22 cellular contexts compared by ENCODE assay signal in genomic region chr15:42151736-42152135, GRCh38. TPM values are rescaled to one million over a fixed set of nuclear protein-coding genes. Genes with fewer than 3 reads are reported as not detected.
DNase-seq lines count a peak whose midpoint lies in the region; ATAC-seq, FAIRE-seq and TF ChIP-seq lines count a peak whose summit lies in the region.
"Had no signal": no experiment of that assay in that cellular context is flagged by ENCODE, and none has a peak within 500 bp of the region (broad histone marks: within the 10 kb centered on the region; RNA-seq: fewer than 3 reads in every experiment).

No MANE protein-coding gene starts in this region.

- no peak for TF ChIP-seq POLR2A in endothelial cell of umbilical vein (IDR thresholded peaks at IDR 0.05; ENCODE audit: low read depth, low read length)

- H3K27me3 Mint-ChIP-seq in activated CD8-positive, alpha-beta T cell treated with anti-CD3 and anti-CD28 coated beads for 36 hours, result no peaks in the 10 kb centered on the region

- H3K4me1 ChIP-seq in endothelial cell of umbilical vein (ENCODE audit: control insufficient read depth, extremely low read depth, insufficient read depth, low read length) (no peaks in the 10 kb centered on the region), mesenchymal stem cell (ENCODE audit: control insufficient read depth, insufficient read depth, low read depth, low read length) (peaks cover 20% of the 10 kb centered on the region)

- H3K36me3 Mint-ChIP-seq in activated CD8-positive, alpha-beta T cell treated with anti-CD3 and anti-CD28 coated beads for 36 hours (ENCODE audit: low read depth), result no peaks in the 10 kb centered on the region
- H3K36me3 Mint-ChIP-seq: activated naive CD4-positive, alpha-beta T cell treated with anti-CD3 and anti-CD28 coated beads, Interleukin-2, amount 50 U/mL, for 72 hours; immature natural killer cell had no signal

- H3K79me1 ChIP-seq in mesenchymal stem cell (replicated peaks; ENCODE audit: low read length, poor library complexity, severe bottlenecking), result no peaks in the 10 kb centered on the region

- H4K8ac ChIP-seq in mesenchymal stem cell (ENCODE audit: low read length), result peak overlapping the region; percentile 19

- no peak overlapping the region for H3K4me3 Mint-ChIP-seq in activated CD8-positive, alpha-beta T cell treated with anti-CD3 and anti-CD28 coated beads for 36 hours
- H3K4me3 Mint-ChIP-seq: central memory CD8-positive, alpha-beta T cell; immature natural killer cell; T-helper 2 cell treated with Interferon-gamma antibody and Interleukin-4, amounts not matched to agents 5 μg/mL and 100 μg/mL, for 36 hours had no signal

- CTCF ChIA-PET in endothelial cell of umbilical vein (lab: Charles Lee), result interaction anchor here (1.5 kb wide), 1 partner anchor 14 kb away, joined by 4 read pairs; no protein-coding TSS in a partner anchor
- CTCF ChIA-PET in activated CD8-positive, alpha-beta T cell treated with anti-CD3 and anti-CD28 coated beads for 36 hours (lab: Charles Lee), result no interaction called here

- H3K4me2 ChIP-seq in endothelial cell of umbilical vein (ENCODE audit: insufficient read depth, low read length) (no peak overlapping the region), mesenchymal stem cell (ENCODE audit: low read length, poor library complexity, severe bottlenecking) (no peak overlapping the region)

- no peaks in the 10 kb centered on the region for H3K9me1 ChIP-seq in endothelial cell of umbilical vein (replicated peaks; ENCODE audit: control insufficient read depth, extremely low read depth, insufficient read depth, low read length)

- H3K27me3 ChIP-seq in endothelial cell of umbilical vein (ENCODE audit: control insufficient read depth in 2 of 2, insufficient read depth in 2 of 2, low read length in 2 of 2) (no peaks in the 10 kb centered on the region), mesenchymal stem cell (ENCODE audit: control insufficient read depth in 1 of 2, insufficient read depth in 1 of 2, low read length in 2 of 2) (peaks cover 0 to 59% of the 10 kb centered on the region in 2 experiments)

- H3K79me2 ChIP-seq in endothelial cell of umbilical vein (ENCODE audit: control insufficient read depth, insufficient read depth, low read length), result no peaks in the 10 kb centered on the region

- TF ChIP-seq CTCF in endothelial cell of umbilical vein (IDR thresholded peaks at IDR 0.05; ENCODE audit: extremely low read depth in 1 of 2, insufficient read depth in 1 of 2, low read depth in 1 of 2, low read length in 2 of 2), result no peak
- TF ChIP-seq CTCF in activated CD8-positive, alpha-beta T cell treated with anti-CD3 and anti-CD28 coated beads for 36 hours (IDR thresholded peaks at IDR 0.05), result no peak

- no TSS peak for BruUV-seq in endothelial cell of umbilical vein (replicated peaks; lab: Mats Ljungman, UMichigan)

- intact Hi-C loops in endothelial cell of umbilical vein (cut with micrococcal nuclease), result no loop called here
- intact Hi-C loops in activated CD8-positive, alpha-beta T cell treated with anti-CD3 and anti-CD28 coated beads for 36 hours (cut with micrococcal nuclease), result no loop called here

- H3K23ac ChIP-seq in mesenchymal stem cell (ENCODE audit: low read length in 2 of 2), result no peak overlapping the region

- no peaks in the 10 kb centered on the region for H3K9me3 Mint-ChIP-seq in activated CD8-positive, alpha-beta T cell treated with anti-CD3 and anti-CD28 coated beads for 36 hours
- H3K9me3 Mint-ChIP-seq: activated naive CD4-positive, alpha-beta T cell treated with anti-CD3 and anti-CD28 coated beads, Interleukin-2, amount 50 U/mL, for 72 hours; central memory CD8-positive, alpha-beta T cell; immature natural killer cell; T-helper 2 cell treated with Interferon-gamma antibody and Interleukin-4, amounts not matched to agents 5 μg/mL and 100 μg/mL, for 36 hours had no signal

- peak; percentile 6 for DNase-seq in OCI-M1 (lab: John Stamatoyannopoulos, UW)
- peak; percentile 45 for DNase-seq in endothelial cell of umbilical vein (ENCODE audit: low read depth, low spot score)
- no peak for DNase-seq in mesenchymal stem cell
- DNase-seq in iPS-NIHi11 (ENCODE audit: low spot score), result no peak
- DNase-seq in NCI-H1092 (lab: John Stamatoyannopoulos, UW), result no peak
- DNase-seq in activated CD8-positive, alpha-beta T cell treated with anti-CD3 and anti-CD28 coated beads for 36 hours, result no peak
- DNase-seq: activated CD4-positive, CD25-positive, alpha-beta regulatory T cell treated with anti-CD3 and anti-CD28 coated beads, Interleukin-2, amount 50 U/mL, for 72 hours; activated CD8-positive, alpha-beta memory T cell treated with anti-CD3 and anti-CD28 coated beads, Interleukin-2, amount 50 U/mL, for 48 hours; AML-193; immature natural killer cell; NCI-H1105 treated with DMSO at 0.1 percent for 48 hours; NCI-H2171 treated with DMSO at 0.1 percent for 48 hours; SHP77 treated with DMSO at 0.1 percent for 48 hours; stimulated activated CD4-positive, alpha-beta T cell treated with anti-CD3 and anti-CD28 coated beads, Interleukin-1b, Interleukin-23, amount 100 ng/mL, for 48 hours had no signal

- no peak for ATAC-seq in activated CD8-positive, alpha-beta T cell treated with anti-CD3 and anti-CD28 coated beads for 36 hours
- ATAC-seq: activated naive CD4-positive, alpha-beta T cell treated with anti-CD3 and anti-CD28 coated beads, Interleukin-2, amount 50 U/mL, for 72 hours had no signal

- H3K4ac ChIP-seq in mesenchymal stem cell (ENCODE audit: low read depth in 1 of 2, low read length in 2 of 2), result no peak overlapping the region

- H3K4me3 ChIP-seq in endothelial cell of umbilical vein (replicated peaks in 1 of 3; ENCODE audit: insufficient read depth in 1 of 3, low read depth in 1 of 3, low read length in 3 of 3) (no peak overlapping the region), mesenchymal stem cell (ENCODE audit: insufficient read depth in 1 of 2, low read depth in 1 of 2, low read length in 2 of 2) (no peak overlapping the region), skin epidermis (no peak overlapping the region)

- H3K9me3 ChIP-seq in endothelial cell of umbilical vein (replicated peaks; ENCODE audit: control insufficient read depth, insufficient read depth, low read length) (no peaks in the 10 kb centered on the region), mesenchymal stem cell (ENCODE audit: control insufficient read depth, low read length) (no peaks in the 10 kb centered on the region)

- no peak overlapping the region for H2BK5ac ChIP-seq in mesenchymal stem cell (ENCODE audit: low read depth, low read length, poor library complexity, severe bottlenecking)

- no peak overlapping the region for H3K27ac ChIP-seq in endothelial cell of umbilical vein (ENCODE audit: insufficient read depth, low read depth, low read length)
- H3K27ac ChIP-seq in mesenchymal stem cell (ENCODE audit: low read length, poor library complexity, severe bottlenecking), result no peak overlapping the region
- H3K27ac ChIP-seq in skin epidermis, result peak overlapping the region in 12 of 21 experiments; percentile 13 to 66 (median 48)

- WGBS in mesenchymal stem cell, result 92% methylated on average over 4 of the region's 4 CpGs

- no peak overlapping the region for H3K14ac ChIP-seq in mesenchymal stem cell (ENCODE audit: low read length in 2 of 2)

- no peak overlapping the region for H3K9ac ChIP-seq in endothelial cell of umbilical vein (replicated peaks; ENCODE audit: extremely low read depth, insufficient read depth, low read length)
- no peak overlapping the region for H3K9ac ChIP-seq in mesenchymal stem cell (ENCODE audit: low read length)

- no peak overlapping the region for H3K18ac ChIP-seq in mesenchymal stem cell (ENCODE audit: low read depth in 1 of 2, low read length in 2 of 2)

- H3K4me1 Mint-ChIP-seq in activated CD8-positive, alpha-beta T cell treated with anti-CD3 and anti-CD28 coated beads for 36 hours (ENCODE audit: low read depth), result no peaks in the 10 kb centered on the region
- H3K4me1 Mint-ChIP-seq: central memory CD8-positive, alpha-beta T cell; immature natural killer cell had no signal

- H2AFZ ChIP-seq in endothelial cell of umbilical vein (ENCODE audit: low read depth, low read length), result no peak overlapping the region
- no peak overlapping the region for H2AFZ ChIP-seq in mesenchymal stem cell (ENCODE audit: low read depth, low read length)

- no peak overlapping the region for H2BK120ac ChIP-seq in mesenchymal stem cell (ENCODE audit: low read depth, low read length)

- FAIRE-seq in endothelial cell of umbilical vein (lab: Jason Lieb, UNC), result no peak
- FAIRE-seq: D721Med, endometrium had no signal

- H2AK5ac ChIP-seq in mesenchymal stem cell (ENCODE audit: low read length, severe bottlenecking), result no peak overlapping the region

- H3K27ac Mint-ChIP-seq in activated CD8-positive, alpha-beta T cell treated with anti-CD3 and anti-CD28 coated beads for 36 hours, result no peak overlapping the region
- H3K27ac Mint-ChIP-seq: activated naive CD4-positive, alpha-beta T cell treated with anti-CD3 and anti-CD28 coated beads, Interleukin-2, amount 50 U/mL, for 72 hours; immature natural killer cell; T-helper 2 cell treated with Interferon-gamma antibody and Interleukin-4, amounts not matched to agents 5 μg/mL and 100 μg/mL, for 36 hours had no signal

- H3K36me3 ChIP-seq in endothelial cell of umbilical vein (ENCODE audit: control insufficient read depth in 2 of 2, extremely low read depth in 1 of 2, insufficient read depth in 2 of 2, low read length in 2 of 2), result no peaks in the 10 kb centered on the region
- H3K36me3 ChIP-seq in mesenchymal stem cell (ENCODE audit: control insufficient read depth in 1 of 2, insufficient read depth in 2 of 2, low read depth in 1 of 2, low read length in 2 of 2), result no peaks in the 10 kb centered on the region

- dilution Hi-C loops in endothelial cell of umbilical vein (cut with MboI; ENCODE audit: extremely low pct_ligation_motif_present, low sequenced_read_pairs), result no loop called here

- POLR2A ChIA-PET in endothelial cell of umbilical vein (lab: Charles Lee), result no interaction called here
- POLR2A ChIA-PET in activated CD8-positive, alpha-beta T cell treated with anti-CD3 and anti-CD28 coated beads for 36 hours (lab: Charles Lee), result no interaction called here

- no peaks in the 10 kb centered on the region for H4K20me1 ChIP-seq in endothelial cell of umbilical vein (replicated peaks; ENCODE audit: control insufficient read depth, extremely low read depth, insufficient read depth, low read length)

- no peak overlapping the region for H2BK15ac ChIP-seq in mesenchymal stem cell (ENCODE audit: low read depth, poor library complexity, severe bottlenecking)

- H2BK12ac ChIP-seq in mesenchymal stem cell (ENCODE audit: low read length in 2 of 2), result no peak overlapping the region

- no peak overlapping the region for H4K91ac ChIP-seq in mesenchymal stem cell (ENCODE audit: low read length)

RNA-seq across cellular contexts. Expression of gene PLA2G4F, which starts 4.7 kb away (rescaled TPM):
- not detected in 2 replicates for total RNA-seq in endothelial cell of umbilical vein
- not detected in 2 replicates for polyA plus RNA-seq in endothelial cell of umbilical vein
- polyA plus RNA-seq in endothelial cell of umbilical vein (2011; cell fraction: cytosol; rRNA removed), result not detected in 2 replicates
- not detected in 2 replicates for polyA plus RNA-seq in endothelial cell of umbilical vein (2011; cell fraction: nucleus; rRNA removed)
- polyA plus RNA-seq in endothelial cell of umbilical vein (2012), result not detected in 2 replicates
- polyA minus RNA-seq in endothelial cell of umbilical vein, result not detected in 2 replicates
- not detected for polyA minus RNA-seq in endothelial cell of umbilical vein (2011; cell fraction: cytosol; rRNA and poly(A)+ RNA removed)
- not detected in 2 replicates for polyA minus RNA-seq in endothelial cell of umbilical vein (2011; cell fraction: nucleus; rRNA and poly(A)+ RNA removed)
- not detected for polyA plus RNA-seq in mesenchymal stem cell (2013, experiment 1 of 2)
- not detected for polyA plus RNA-seq in mesenchymal stem cell (2013, experiment 2 of 2)
- not detected for total RNA-seq in activated CD8-positive, alpha-beta T cell treated with anti-CD3 and anti-CD28 coated beads for 36 hours
- total RNA-seq: activated naive CD4-positive, alpha-beta T cell treated with anti-CD3 and anti-CD28 coated beads, Interleukin-2, amount 50 U/mL, for 72 hours; glomerular endothelial cell; pulmonary artery endothelial cell had no signal
- polyA plus RNA-seq: immature natural killer cell had no signal

RNA-seq across cellular contexts. Expression of gene VPS39, which starts 56.4 kb away (rescaled TPM):
- 50.2 and 56.7 TPM in 2 replicates for total RNA-seq in endothelial cell of umbilical vein
- 51.1 and 56.5 TPM in 2 replicates for polyA plus RNA-seq in endothelial cell of umbilical vein
- 34.8 and 37.1 TPM in 2 replicates for polyA plus RNA-seq in endothelial cell of umbilical vein (2011; cell fraction: cytosol; rRNA removed)
- polyA plus RNA-seq in endothelial cell of umbilical vein (2011; cell fraction: nucleus; rRNA removed), result 216 and 234 TPM in 2 replicates
- polyA plus RNA-seq in endothelial cell of umbilical vein (2012), result 31.9 and 37.7 TPM in 2 replicates
- polyA minus RNA-seq in endothelial cell of umbilical vein, result 71.0 and 81.7 TPM in 2 replicates
- polyA minus RNA-seq in endothelial cell of umbilical vein (2011; cell fraction: cytosol; rRNA and poly(A)+ RNA removed), result 17.6 TPM
- polyA minus RNA-seq in endothelial cell of umbilical vein (2011; cell fraction: nucleus; rRNA and poly(A)+ RNA removed), result 82.7 and 126 TPM in 2 replicates
- polyA plus RNA-seq in mesenchymal stem cell (2013, experiment 1 of 2), result 34.2 TPM
- polyA plus RNA-seq in mesenchymal stem cell (2013, experiment 2 of 2), result 32.4 TPM
- 10 to 100 TPM; 47.3 to 49.8 TPM for total RNA-seq in activated CD8-positive, alpha-beta T cell treated with anti-CD3 and anti-CD28 coated beads for 36 hours

RNA-seq across cellular contexts. Expression of gene PLA2G4D, which starts 57.4 kb away (rescaled TPM):
- not detected in 2 replicates for total RNA-seq in endothelial cell of umbilical vein
- not detected in 2 replicates for polyA plus RNA-seq in endothelial cell of umbilical vein
- not detected in 2 replicates for polyA plus RNA-seq in endothelial cell of umbilical vein (2011; cell fraction: cytosol; rRNA removed)
- not detected in 2 replicates for polyA plus RNA-seq in endothelial cell of umbilical vein (2011; cell fraction: nucleus; rRNA removed)
- polyA plus RNA-seq in endothelial cell of umbilical vein (2012), result not detected in 2 replicates
- polyA minus RNA-seq in endothelial cell of umbilical vein, result not detected in 2 replicates
- not detected for polyA minus RNA-seq in endothelial cell of umbilical vein (2011; cell fraction: cytosol; rRNA and poly(A)+ RNA removed)
- not detected in 2 replicates for polyA minus RNA-seq in endothelial cell of umbilical vein (2011; cell fraction: nucleus; rRNA and poly(A)+ RNA removed)
- polyA plus RNA-seq in mesenchymal stem cell (2013, experiment 1 of 2), result not detected
- polyA plus RNA-seq in mesenchymal stem cell (2013, experiment 2 of 2), result not detected
- total RNA-seq in activated CD8-positive, alpha-beta T cell treated with anti-CD3 and anti-CD28 coated beads for 36 hours, result not detected
- total RNA-seq: activated naive CD4-positive, alpha-beta T cell treated with anti-CD3 and anti-CD28 coated beads, Interleukin-2, amount 50 U/mL, for 72 hours; glomerular endothelial cell; pulmonary artery endothelial cell had no signal
- polyA plus RNA-seq: immature natural killer cell had no signal

Comparison
In these comparisons a context has a peak if more than half of its experiments do, and no peak if none do; other contexts are left out.
1. DNase-seq: peak in OCI-M1 (single experiment) and endothelial cell of umbilical vein (single experiment); none in mesenchymal stem cell (single experiment), iPS-NIHi11 (single experiment), NCI-H1092 (single experiment) and activated CD8-positive, alpha-beta T cell treated with anti-CD3 and anti-CD28 coated beads for 36 hours (single experiment).
2. H3K27ac ChIP-seq: peak in skin epidermis (12 of 21); none in endothelial cell of umbilical vein (single experiment) and mesenchymal stem cell (single experiment).